ENCODE assay signal across 20 cellular contexts in the genomic region with DNA sequence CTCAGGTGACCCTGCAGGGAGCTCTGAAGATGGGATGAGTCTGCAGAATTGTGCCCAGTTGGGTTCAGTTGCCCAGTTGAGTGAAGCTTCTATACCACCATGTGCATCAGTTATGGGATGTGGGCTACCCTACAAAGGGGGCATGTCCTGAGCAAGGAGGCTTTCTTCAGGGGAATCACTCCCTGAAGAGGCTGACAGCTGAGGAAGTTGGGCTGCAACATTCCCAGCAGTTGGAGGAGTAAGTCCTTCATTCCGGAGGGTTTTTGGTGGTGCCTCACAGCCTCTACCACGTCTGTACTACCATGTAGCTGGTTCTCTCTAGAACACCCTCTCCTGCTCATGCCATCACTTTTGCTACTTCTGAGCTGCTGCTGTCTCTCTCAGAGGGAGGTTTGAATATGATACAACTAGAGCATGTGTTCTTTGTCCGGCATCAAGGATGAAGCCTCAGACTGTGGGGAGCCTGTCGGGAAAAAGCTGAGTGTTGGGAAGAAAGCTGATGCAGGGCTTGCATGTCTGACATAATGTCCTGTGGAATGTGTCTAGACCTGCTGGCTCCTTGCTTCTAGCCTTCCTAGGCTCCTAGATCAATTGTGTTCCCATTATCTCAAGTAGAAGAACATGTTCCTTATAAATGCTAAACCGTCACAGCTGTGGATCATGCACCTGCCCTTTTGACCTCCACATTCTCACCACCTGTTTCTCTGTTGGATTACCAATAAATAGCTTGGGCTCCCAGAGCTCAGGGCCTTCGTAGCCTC.
A peak's percentile ranks its signal among the peaks of the same experiment; 100 is the strongest.
DNase-seq lines count a peak whose midpoint lies in the region; FAIRE-seq and TF ChIP-seq lines count a peak whose summit lies in the region.
"Had no signal": no experiment of that assay in that cellular context is flagged by ENCODE, and none has a peak within 500 bp of the region (broad histone marks: within the 10 kb centered on the region; RNA-seq: fewer than 3 reads in every experiment).

No MANE protein-coding gene starts in this region.

- H3K27me3 ChIP-seq in bronchial epithelial cell (ENCODE audit: control insufficient read depth, insufficient read depth, low read length) = no peaks in the 10 kb centered on the region
- H3K27me3 ChIP-seq: BLaER1 treated with 17β-estradiol and CSF1 and Interleukin-3, amounts not matched to agents 10 nM and 100 nM had no signal

- peak; percentile 15 for DNase-seq in NCI-H82 (lab: John Stamatoyannopoulos, UW)
- DNase-seq in NCI-H82 treated with DMSO at 0.1 percent for 48 hours (lab: John Stamatoyannopoulos, UW; ENCODE audit: unreplicated experiment) = no peak
- peak; percentile 29 for DNase-seq in bronchial epithelial cell (ENCODE audit: low read depth)
- DNase-seq in myocyte (ENCODE audit: low read depth) = peak; percentile 0
- peak; percentile 17 for DNase-seq in urothelium cell line (ENCODE audit: low spot score)
- DNase-seq in stimulated activated CD4-positive, alpha-beta T cell treated with anti-CD3 and anti-CD28 coated beads, Interleukin-12 subunit alpha, Interleukin-12 subunit beta, amount 100 ng/mL, for 4 hours = no peak
- DNase-seq in activated CD8-positive, alpha-beta memory T cell treated with anti-CD3 and anti-CD28 coated beads, Interleukin-2, amount 50 U/mL, for 48 hours = no peak
- DNase-seq in COLO668 (lab: John Stamatoyannopoulos, UW; ENCODE audit: unreplicated experiment) = no peak
- DNase-seq: CD8-positive, alpha-beta T cell; COR-L47; DMS 273 treated with DMSO at 0.1 percent for 48 hours; DMS53; DND-41; EL; GOT3; H7; HFFc6 had no signal

- no peak for TF ChIP-seq CTCF in bronchial epithelial cell (IDR thresholded peaks at IDR 0.05; ENCODE audit: insufficient read depth, low read length, severe bottlenecking)

- H3K36me3 ChIP-seq in bronchial epithelial cell (ENCODE audit: control insufficient read depth, insufficient read depth, low read length) = no peaks in the 10 kb centered on the region
- H3K36me3 ChIP-seq: BLaER1 treated with 17β-estradiol and CSF1 and Interleukin-3, amounts not matched to agents 10 nM and 100 nM had no signal

- FAIRE-seq in bronchial epithelial cell (lab: Jason Lieb, UNC) = no peak
- no peak for FAIRE-seq in urothelium cell line (lab: Jason Lieb, UNC)
- FAIRE-seq: GM12878, HepG2 had no signal

- no peak overlapping the region for H3K4me3 ChIP-seq in bronchial epithelial cell (ENCODE audit: low read depth, low read length)
- H3K4me3 ChIP-seq: BLaER1 treated with 17β-estradiol and CSF1 and Interleukin-3, amounts not matched to agents 10 nM and 100 nM; GM12878 had no signal

Comparison
In these comparisons a context has a peak if more than half of its experiments do, and no peak if none do; other contexts are left out.
1. DNase-seq: peak in NCI-H82 (single experiment), bronchial epithelial cell (single experiment), myocyte (single experiment) and urothelium cell line (single experiment); none in NCI-H82 treated with DMSO at 0.1 percent for 48 hours (single experiment), stimulated activated CD4-positive, alpha-beta T cell treated with anti-CD3 and anti-CD28 coated beads, Interleukin-12 subunit alpha, Interleukin-12 subunit beta, amount 100 ng/mL, for 4 hours (single experiment), activated CD8-positive, alpha-beta memory T cell treated with anti-CD3 and anti-CD28 coated beads, Interleukin-2, amount 50 U/mL, for 48 hours (single experiment) and COLO668 (single experiment).